8 cellular contexts compared by ENCODE assay signal in genomic region chr14:74881425-74882102, GRCh38. TPM values are rescaled to one million over a fixed set of nuclear protein-coding genes. Genes with fewer than 3 reads are reported as not detected.
A peak's percentile ranks its signal among the peaks of the same experiment; 100 is the strongest.
DNase-seq lines count a peak whose midpoint lies in the region; TF ChIP-seq lines count a peak whose summit lies in the region.

TSS of gene DLST (plus strand) at chr14:74881916. CDS start at chr14:74881954, 38 bp downstream.

- H3K9ac ChIP-seq in SK-N-MC (ENCODE audit: insufficient read length), result peak within 1 kb of the TSS; percentile 97

- peak within 1 kb of the TSS; percentile 77 for H3K4me3 ChIP-seq in HFF-Myc (replicated peaks; ENCODE audit: low read depth, low read length)
- H3K4me3 ChIP-seq in SK-N-MC, result peak within 1 kb of the TSS; percentile 96
- H3K4me3 ChIP-seq in suprapubic skin, result peak within 1 kb of the TSS; percentile 93

- peak; percentile 42 to 94 for TF ChIP-seq POLR2A in suprapubic skin (IDR thresholded peaks at IDR 0.05)

- H3K4me3 Mint-ChIP-seq in activated naive CD4-positive, alpha-beta T cell treated with anti-CD3 and anti-CD28 coated beads, Interleukin-2, amount 10 ng/mL, durations not matched to agents 7 days and 5 days, result peak within 1 kb of the TSS; percentile 99

- peaks cover 48% of the 10 kb centered on the region for H3K4me1 ChIP-seq in suprapubic skin

- H3K27ac ChIP-seq in SK-N-MC (peak within 1 kb of the TSS; percentile 77; the same call in 1 of the 2 replicates), suprapubic skin (peak within 1 kb of the TSS; percentile 97)

- no peaks in the 10 kb centered on the region for H3K27me3 ChIP-seq in suprapubic skin

- 0% methylated on average over 8 of the region's 53 CpGs for WGBS in suprapubic skin

- DNase-seq in GM04504 (ENCODE audit: low read depth), result peak; percentile 71
- DNase-seq in HFF-Myc (ENCODE audit: extremely low read depth, low read depth), result peak; percentile 50
- DNase-seq in NAMALWA (ENCODE audit: low spot score), result peak; percentile 73
- DNase-seq in SK-N-MC (ENCODE audit: low read depth, low spot score), result peak; percentile 34
- peak; percentile 89 for DNase-seq in activated naive CD4-positive, alpha-beta T cell treated with anti-CD3 and anti-CD28 coated beads, Interleukin-2, amount 10 ng/mL, durations not matched to agents 7 days and 5 days
- DNase-seq in germinal center (ENCODE audit: low spot score), result peak; percentile 94
- DNase-seq in nucleus accumbens (lab: John Stamatoyannopoulos, UW), result peak in 53 of 56 donors; percentile 37 to 89 (median 78)
- peak; percentile 91 to 95 for DNase-seq in suprapubic skin (ENCODE audit: low spot score in 2 of 2)

- peak within 1 kb of the TSS; percentile 99 for H3K27ac Mint-ChIP-seq in activated naive CD4-positive, alpha-beta T cell treated with anti-CD3 and anti-CD28 coated beads, Interleukin-2, amount 10 ng/mL, durations not matched to agents 7 days and 5 days

- no peak for TF ChIP-seq CTCF in HFF-Myc (IDR thresholded peaks at IDR 0.05; ENCODE audit: low read depth, low read length, missing control alignments)
- TF ChIP-seq CTCF in suprapubic skin (IDR thresholded peaks at IDR 0.05), result no peak

- peaks cover 31% of the 10 kb centered on the region for H3K36me3 Mint-ChIP-seq in activated naive CD4-positive, alpha-beta T cell treated with anti-CD3 and anti-CD28 coated beads, Interleukin-2, amount 10 ng/mL, durations not matched to agents 7 days and 5 days

- no peaks in the 10 kb centered on the region for H3K27me3 Mint-ChIP-seq in activated naive CD4-positive, alpha-beta T cell treated with anti-CD3 and anti-CD28 coated beads, Interleukin-2, amount 10 ng/mL, durations not matched to agents 7 days and 5 days

- CTCF ChIA-PET in activated naive CD4-positive, alpha-beta T cell treated with anti-CD3 and anti-CD28 coated beads, Interleukin-2, amount 10 ng/mL, durations not matched to agents 7 days and 5 days (lab: Charles Lee), result interaction anchor here (1.3 to 5.6 kb wide), 3 partner anchors 21 to 272 kb away, joined by 3 to 44 read pairs (median 44); no protein-coding TSS in a partner anchor

- H3K4me1 Mint-ChIP-seq in activated naive CD4-positive, alpha-beta T cell treated with anti-CD3 and anti-CD28 coated beads, Interleukin-2, amount 10 ng/mL, durations not matched to agents 7 days and 5 days, result peaks cover 55% of the 10 kb centered on the region

- no peak for TF ChIP-seq EP300 in suprapubic skin (IDR thresholded peaks at IDR 0.05)

- H3K9me3 Mint-ChIP-seq in activated naive CD4-positive, alpha-beta T cell treated with anti-CD3 and anti-CD28 coated beads, Interleukin-2, amount 10 ng/mL, durations not matched to agents 7 days and 5 days, result no peaks in the 10 kb centered on the region

- H3K9me3 ChIP-seq in SK-N-MC (ENCODE audit: low read depth, low read length) (no peaks in the 10 kb centered on the region), suprapubic skin (no peaks in the 10 kb centered on the region)

- peaks cover 31% of the 10 kb centered on the region for H3K36me3 ChIP-seq in SK-N-MC (ENCODE audit: insufficient read depth, low read length)
- no peaks in the 10 kb centered on the region for H3K36me3 ChIP-seq in suprapubic skin

RNA-seq across cellular contexts. Expression of gene DLST, which starts in this region (rescaled TPM):
- 100 to 1,000 TPM in 1 of 4 donors, 10 to 100 TPM in 3; 79.1 to 190 (median 97.2) TPM for total RNA-seq in suprapubic skin

Comparison
In these comparisons a context has a peak if more than half of its experiments do, and no peak if none do; other contexts are left out.
1. Peak in every context shown above with its lines: DNase-seq, H3K4me3 ChIP-seq and H3K27ac ChIP-seq.
2. DNase-seq: peak in every context shown above with its lines; median percentile 94 in germinal center; 93 in suprapubic skin; 89 in activated naive CD4-positive, alpha-beta T cell treated with anti-CD3 and anti-CD28 coated beads, Interleukin-2, amount 10 ng/mL, durations not matched to agents 7 days and 5 days; 78 in nucleus accumbens; 73 in NAMALWA; 71 in GM04504; 50 in HFF-Myc; 34 in SK-N-MC.